In genomic region chr11:127268956-127269355, GRCh38 we compare ENCODE assay signal across 1 cellular context.
TF ChIP-seq lines count a peak whose summit lies in the region.

No MANE protein-coding gene starts in this region.

TF ChIP-seq in WTC11, 78 proteins besides CTCF, POLR2A, EP300 and RAD21:
- no peak for TF ChIP-seq EMX1 (CRISPR knock-in tag; IDR thresholded peaks at IDR 0.05)
- no peak for TF ChIP-seq TP53 (CRISPR knock-in tag; IDR thresholded peaks at IDR 0.05)
- TF ChIP-seq CREB1 (CRISPR knock-in tag; IDR thresholded peaks at IDR 0.05): no peak
- no peak for TF ChIP-seq ZNF121 (CRISPR knock-in tag; IDR thresholded peaks at IDR 0.05)
- TF ChIP-seq AFF4 (CRISPR knock-in tag; IDR thresholded peaks at IDR 0.05; ENCODE audit: borderline replicate concordance): no peak
- TF ChIP-seq ERG (CRISPR knock-in tag; IDR thresholded peaks at IDR 0.05): no peak
TF ChIP-seq in WTC11: peak in this region for 0.
